ENCODE assay signal across 8 cellular contexts in the genomic region with DNA sequence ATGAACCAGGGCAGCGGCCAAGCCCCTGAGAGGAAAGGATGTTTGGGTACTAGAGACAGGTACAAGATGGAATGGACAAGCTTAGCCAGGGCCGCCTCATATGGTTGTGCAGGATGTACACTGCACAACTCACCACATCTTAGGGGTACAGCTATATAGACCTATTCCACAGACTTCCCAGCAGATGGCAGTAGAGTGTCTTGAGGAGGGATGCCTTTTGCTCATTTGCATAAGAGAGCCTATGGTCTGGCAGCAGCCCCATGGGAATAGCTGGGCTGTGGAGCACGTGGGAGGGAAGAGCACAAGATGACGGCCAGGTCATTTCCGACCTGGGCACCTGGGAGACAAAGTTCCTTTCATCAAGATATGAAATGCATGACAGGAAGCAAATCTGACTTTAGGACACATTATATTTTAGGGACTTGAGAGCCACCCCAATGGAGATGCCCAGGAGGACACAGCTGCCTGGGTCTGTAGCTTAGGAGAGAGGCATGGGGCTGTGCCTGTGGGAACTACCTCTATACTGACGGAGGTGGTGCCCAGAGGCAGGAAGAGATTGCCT.
A peak's percentile ranks its signal among the peaks of the same experiment; 100 is the strongest.
DNase-seq lines count a peak whose midpoint lies in the region; ATAC-seq and TF ChIP-seq lines count a peak whose summit lies in the region.

No MANE protein-coding gene starts in this region.

- H3K27ac ChIP-seq in C4-2B, result no peak overlapping the region

- TF ChIP-seq CTCF in C4-2B (conservative IDR thresholded peaks at IDR 0.05), result peak; percentile 82

- ATAC-seq in GM18508 (IDR thresholded peaks at IDR 0.05; ENCODE audit: insufficient read depth, unreplicated experiment), result peak; percentile 82
- ATAC-seq in HG02840 (IDR thresholded peaks at IDR 0.05; ENCODE audit: low FRiP score, unreplicated experiment), result peak; percentile 84

- DNase-seq in NAMALWA (ENCODE audit: low spot score) (peak; percentile 92), RPMI8226 (peak; percentile 69), epidermal melanocyte (ENCODE audit: insufficient read length, low spot score) (peak; percentile 81), myocyte (ENCODE audit: low read depth) (peak; percentile 84), KG1 (lab: John Stamatoyannopoulos, UW) (no peak)
